Comparison of ENCODE assay signal across 9 cellular contexts in genomic region chr9:109880276-109881169, GRCh38.
DNase-seq lines count a peak whose midpoint lies in the region; ATAC-seq and TF ChIP-seq lines count a peak whose summit lies in the region.
"Had no signal": no experiment of that assay in that cellular context is flagged by ENCODE, and none has a peak within 500 bp of the region (broad histone marks: within the 10 kb centered on the region; RNA-seq: fewer than 3 reads in every experiment).

No MANE protein-coding gene starts in this region.

- no peaks in the 10 kb centered on the region for H3K79me2 ChIP-seq in PC-3 (ENCODE audit: low read length)
- H3K79me2 ChIP-seq in mammary epithelial cell (ENCODE audit: insufficient read depth, low read length): no peaks in the 10 kb centered on the region

- peak; percentile 53 for TF ChIP-seq CTCF in PC-3 (conservative IDR thresholded peaks at IDR 0.05; ENCODE audit: low read depth, low read length)
- TF ChIP-seq CTCF in mammary epithelial cell (conservative IDR thresholded peaks at IDR 0.05 in 1 of 2, IDR thresholded peaks at IDR 0.05 in 1 of 2; ENCODE audit: extremely low read depth in 1 of 2, insufficient read depth in 1 of 2, low read depth in 1 of 2, low read length in 2 of 2): peak; percentile 84 to 86
- peak; percentile 39 to 44 (median 42) for TF ChIP-seq CTCF in nephron (IDR thresholded peaks at IDR 0.05; ENCODE audit: unreplicated experiment in 3 of 3)

- H3K4me3 Mint-ChIP-seq in nephron: no peak overlapping the region
- H3K4me3 Mint-ChIP-seq: dendritic cell treated with granulocyte-macrophage colony-stimulating factor and Interleukin-4, amounts not matched to agents 40 ng/mL and 50 ng/mL, for 4 days had no signal

- POLR2A ChIA-PET in PC-3 (lab: Charles Lee; ENCODE audit: unreplicated experiment): no interaction called here

- no peaks in the 10 kb centered on the region for H3F3A ChIP-seq in PC-3 (ENCODE audit: low read length, unreplicated experiment)

- dilution Hi-C loops in mammary epithelial cell (cut with HindIII; ENCODE audit: low sequenced_read_pairs): no loop called here

- in situ Hi-C loops in mammary epithelial cell (cut with MboI; ENCODE audit: low sequenced_read_pairs in 2 of 2): no loop called here

- no peak overlapping the region for H3K4me3 ChIP-seq in PC-3 (ENCODE audit: low read length)
- no peak overlapping the region for H3K4me3 ChIP-seq in mammary epithelial cell (replicated peaks in 1 of 3; ENCODE audit: insufficient read depth in 1 of 3, low read depth in 2 of 3, low read length in 3 of 3)

- DNase-seq in activated naive CD4-positive, alpha-beta T cell treated with Interleukin-2 at 50 U/mL for 16 hours: peak; percentile 26
- no peak for DNase-seq in activated naive CD4-positive, alpha-beta T cell (lab: John Stamatoyannopoulos, UW)
- DNase-seq in PC-3 (peak; percentile 46), mammary epithelial cell (peak; percentile 30), T-helper 9 cell (no peak)

- H3K27ac ChIP-seq in PC-3 (ENCODE audit: low read length) (no peak overlapping the region), mammary epithelial cell (ENCODE audit: insufficient read depth, low read depth, low read length) (no peak overlapping the region)

- peak; percentile 71 for ATAC-seq in HG02759 (IDR thresholded peaks at IDR 0.05; ENCODE audit: unreplicated experiment)
- ATAC-seq in PC-3: peak; percentile 33
- no peak for ATAC-seq in GM18873 (IDR thresholded peaks at IDR 0.05; ENCODE audit: low FRiP score, unreplicated experiment)

- no peaks in the 10 kb centered on the region for H3K9me2 ChIP-seq in PC-3 (replicated peaks; ENCODE audit: low read length)

- peaks cover 3% of the 10 kb centered on the region for H3K27me3 Mint-ChIP-seq in nephron (ENCODE audit: low read depth)

- no TSS peak for BruUV-seq in PC-3 (replicated peaks; lab: Mats Ljungman, UMichigan)
- BruUV-seq in mammary epithelial cell (replicated peaks; lab: Mats Ljungman, UMichigan): no TSS peak

- H3K27ac Mint-ChIP-seq in nephron: no peak overlapping the region
- H3K27ac Mint-ChIP-seq: dendritic cell treated with granulocyte-macrophage colony-stimulating factor and Interleukin-4, amounts not matched to agents 40 ng/mL and 50 ng/mL, for 4 days had no signal

- H3K4me1 ChIP-seq in PC-3 (ENCODE audit: insufficient read depth, low read length) (no peaks in the 10 kb centered on the region), mammary epithelial cell (ENCODE audit: insufficient read depth, low read length) (no peaks in the 10 kb centered on the region)

- H4K20me1 ChIP-seq in PC-3 (ENCODE audit: low read length): no peaks in the 10 kb centered on the region
- H4K20me1 ChIP-seq in mammary epithelial cell (ENCODE audit: insufficient read depth, low read length): no peaks in the 10 kb centered on the region

- no peaks in the 10 kb centered on the region for H3K27me3 ChIP-seq in PC-3 (ENCODE audit: low read length)
- no peaks in the 10 kb centered on the region for H3K27me3 ChIP-seq in mammary epithelial cell (ENCODE audit: insufficient read depth, low read length)

- intact Hi-C loops in PC-3 (cut with micrococcal nuclease): no loop called here
- intact Hi-C loops in mammary epithelial cell (cut with micrococcal nuclease): no loop called here

- CTCF ChIA-PET in PC-3 (lab: Charles Lee) (no interaction called here), mammary epithelial cell (lab: Charles Lee; ENCODE audit: low non-redundant PET) (interaction anchor here (0.5 kb wide), 1 partner anchor 64 kb away, joined by 3 read pairs; no protein-coding TSS in a partner anchor)

- H3K4me2 ChIP-seq in PC-3 (ENCODE audit: low read length): no peak overlapping the region
- no peak overlapping the region for H3K4me2 ChIP-seq in mammary epithelial cell (ENCODE audit: insufficient read depth, low read depth, low read length)

- H3K9me3 Mint-ChIP-seq in nephron: no peaks in the 10 kb centered on the region
- H3K9me3 Mint-ChIP-seq: dendritic cell treated with granulocyte-macrophage colony-stimulating factor and Interleukin-4, amounts not matched to agents 40 ng/mL and 50 ng/mL, for 4 days had no signal

- 87% methylated on average over 10 of the region's 10 CpGs for WGBS in mammary epithelial cell (ENCODE audit: low coverage, missing lambda C conversion rate)

- H3K9ac ChIP-seq in PC-3 (ENCODE audit: low read length) (no peak overlapping the region), mammary epithelial cell (ENCODE audit: insufficient read depth, low read length) (no peak overlapping the region)

- H3K9me3 ChIP-seq in PC-3 (ENCODE audit: low read length) (no peaks in the 10 kb centered on the region), mammary epithelial cell (replicated peaks; ENCODE audit: insufficient read depth, low read length) (no peaks in the 10 kb centered on the region)

- H3K4me1 Mint-ChIP-seq in nephron: peaks cover 21% of the 10 kb centered on the region

- no peaks in the 10 kb centered on the region for H3K36me3 Mint-ChIP-seq in nephron (ENCODE audit: low read depth)

- H3K36me3 ChIP-seq in PC-3 (ENCODE audit: low read depth, low read length): no peaks in the 10 kb centered on the region
- H3K36me3 ChIP-seq in mammary epithelial cell (ENCODE audit: insufficient read depth, low read length): no peaks in the 10 kb centered on the region

- H2AFZ ChIP-seq in PC-3 (ENCODE audit: low read length): no peak overlapping the region
- no peak overlapping the region for H2AFZ ChIP-seq in mammary epithelial cell (ENCODE audit: low read depth, low read length)

Comparison
In these comparisons a context has a peak if more than half of its experiments do, and no peak if none do; other contexts are left out.
1. DNase-seq: peak in activated naive CD4-positive, alpha-beta T cell treated with Interleukin-2 at 50 U/mL for 16 hours (single experiment), PC-3 (single experiment) and mammary epithelial cell (single experiment); none in activated naive CD4-positive, alpha-beta T cell (0 of 4) and T-helper 9 cell (single experiment).
2. Peak in every context shown above with its lines, with median percentiles within 50 percentile points of each other: CTCF ChIP-seq.